Comparison of ENCODE assay signal across 25 cellular contexts in the genomic region with DNA sequence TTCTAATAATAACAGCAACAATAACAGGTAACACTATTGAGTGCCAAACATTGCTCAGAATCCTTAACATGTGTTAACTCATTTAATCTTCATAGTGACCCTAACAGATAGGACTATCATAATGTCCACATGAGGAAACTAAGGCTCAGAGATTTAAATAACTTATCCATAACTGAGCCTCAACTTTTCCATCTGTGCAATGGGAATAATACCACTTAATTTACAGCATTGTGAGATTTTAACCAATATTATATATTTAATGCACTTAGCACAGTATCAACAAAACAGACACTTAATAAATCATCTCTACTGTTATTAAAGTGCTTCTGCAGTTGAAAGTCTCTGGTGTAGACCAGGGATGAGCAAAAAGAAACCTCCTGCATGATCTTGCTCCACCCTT. TPM values are rescaled to one million over a fixed set of nuclear protein-coding genes. Genes with fewer than 3 reads are reported as not detected.
A peak's percentile ranks its signal among the peaks of the same experiment; 100 is the strongest.
DNase-seq lines count a peak whose midpoint lies in the region; ATAC-seq and TF ChIP-seq lines count a peak whose summit lies in the region.
"Had no signal": no experiment of that assay in that cellular context is flagged by ENCODE, and none has a peak within 500 bp of the region (broad histone marks: within the 10 kb centered on the region; RNA-seq: fewer than 3 reads in every experiment).

No MANE protein-coding gene starts in this region.

- TF ChIP-seq CTCF in CD8-positive, alpha-beta T cell (IDR thresholded peaks at IDR 0.05): no peak
- TF ChIP-seq CTCF in endodermal cell (conservative IDR thresholded peaks at IDR 0.05) (no peak), osteocyte (IDR thresholded peaks at IDR 0.05) (no peak), GM10266 (IDR thresholded peaks at IDR 0.05; ENCODE audit: control insufficient read depth, insufficient read depth, low read depth, missing control alignments) (no peak)

- H3K4me3 ChIP-seq in CD8-positive, alpha-beta T cell (ENCODE audit: low read depth, low read length): no peak overlapping the region
- no peak overlapping the region for H3K4me3 ChIP-seq in endodermal cell (ENCODE audit: low read length)
- H3K4me3 ChIP-seq: GM23338, SJSA1 had no signal

- no peaks in the 10 kb centered on the region for H3K27me3 Mint-ChIP-seq in activated T-cell treated with anti-CD3 and anti-CD28 coated beads, Interleukin-2, amount 50 U/mL, for 24 hours
- no peaks in the 10 kb centered on the region for H3K27me3 Mint-ChIP-seq in activated T-cell treated with anti-CD3 and anti-CD28 coated beads, Interleukin-2, amount 50 U/mL, for 4 hours (ENCODE audit: low read depth)
- no peaks in the 10 kb centered on the region for H3K27me3 Mint-ChIP-seq in CD8-positive, alpha-beta T cell (ENCODE audit: low read depth)
- H3K27me3 Mint-ChIP-seq in endodermal cell (ENCODE audit: insufficient read depth) (no peaks in the 10 kb centered on the region), osteocyte (ENCODE audit: unreplicated experiment) (no peaks in the 10 kb centered on the region)

- CTCF ChIA-PET in CD8-positive, alpha-beta T cell (lab: Charles Lee): interaction anchor here (0.9 to 3.0 kb wide), 7 partner anchors 9 to 138 kb away, joined by 3 to 13 read pairs (median 4); no protein-coding TSS in a partner anchor

- H3K4me3 Mint-ChIP-seq in activated T-cell treated with anti-CD3 and anti-CD28 coated beads, Interleukin-2, amount 50 U/mL, for 24 hours: no peak overlapping the region
- no peak overlapping the region for H3K4me3 Mint-ChIP-seq in activated T-cell treated with anti-CD3 and anti-CD28 coated beads, Interleukin-2, amount 50 U/mL, for 4 hours
- H3K4me3 Mint-ChIP-seq in CD8-positive, alpha-beta T cell: no peak overlapping the region
- H3K4me3 Mint-ChIP-seq in endodermal cell (no peak overlapping the region), osteocyte (ENCODE audit: unreplicated experiment) (no peak overlapping the region)
- H3K4me3 Mint-ChIP-seq: CD14-positive monocyte, GM23338, H9 had no signal

- peaks cover 49% of the 10 kb centered on the region for H3K4me1 Mint-ChIP-seq in activated T-cell treated with anti-CD3 and anti-CD28 coated beads, Interleukin-2, amount 50 U/mL, for 24 hours (ENCODE audit: low read depth)
- H3K4me1 Mint-ChIP-seq in activated T-cell treated with anti-CD3 and anti-CD28 coated beads, Interleukin-2, amount 50 U/mL, for 4 hours (ENCODE audit: low read depth): peaks cover 34% of the 10 kb centered on the region
- H3K4me1 Mint-ChIP-seq in CD8-positive, alpha-beta T cell (ENCODE audit: low read depth): peaks cover 48% of the 10 kb centered on the region
- H3K4me1 Mint-ChIP-seq in endodermal cell: peaks cover 44% of the 10 kb centered on the region
- peaks cover 15% of the 10 kb centered on the region for H3K4me1 Mint-ChIP-seq in osteocyte (ENCODE audit: unreplicated experiment)

- POLR2A ChIA-PET in CD8-positive, alpha-beta T cell (lab: Charles Lee): interaction anchor here (1.2 kb wide), 1 partner anchor 232 kb away, joined by 3 read pairs; a partner anchor contains a TSS

- H3K36me3 Mint-ChIP-seq in activated T-cell treated with anti-CD3 and anti-CD28 coated beads, Interleukin-2, amount 50 U/mL, for 24 hours (ENCODE audit: low read depth): peaks cover 2% of the 10 kb centered on the region
- H3K36me3 Mint-ChIP-seq in activated T-cell treated with anti-CD3 and anti-CD28 coated beads, Interleukin-2, amount 50 U/mL, for 4 hours (ENCODE audit: insufficient read depth): no peaks in the 10 kb centered on the region
- H3K36me3 Mint-ChIP-seq in CD8-positive, alpha-beta T cell: peaks cover 5% of the 10 kb centered on the region
- H3K36me3 Mint-ChIP-seq in endodermal cell (ENCODE audit: low read depth) (peaks cover 25% of the 10 kb centered on the region), osteocyte (ENCODE audit: unreplicated experiment) (peaks cover 2% of the 10 kb centered on the region)
- H3K36me3 Mint-ChIP-seq: CD14-positive monocyte had no signal

- H3K9me3 ChIP-seq in CD8-positive, alpha-beta T cell (ENCODE audit: low read length): no peaks in the 10 kb centered on the region
- no peaks in the 10 kb centered on the region for H3K9me3 ChIP-seq in endodermal cell (ENCODE audit: control insufficient read depth, low read length)
- H3K9me3 ChIP-seq: BE2C, SJSA1 had no signal

- no peak overlapping the region for H3K27ac ChIP-seq in CD8-positive, alpha-beta T cell (ENCODE audit: low read depth, low read length)
- no peak overlapping the region for H3K27ac ChIP-seq in endodermal cell (ENCODE audit: low read depth, low read length)
- H3K27ac ChIP-seq: 22Rv1, SJSA1 had no signal

- H3K27ac Mint-ChIP-seq in activated T-cell treated with anti-CD3 and anti-CD28 coated beads, Interleukin-2, amount 50 U/mL, for 24 hours: peak overlapping the region; percentile 9
- peak overlapping the region; percentile 5 for H3K27ac Mint-ChIP-seq in CD8-positive, alpha-beta T cell
- peak overlapping the region; percentile 60 for H3K27ac Mint-ChIP-seq in endodermal cell
- peak overlapping the region; percentile 56 for H3K27ac Mint-ChIP-seq in osteocyte (ENCODE audit: unreplicated experiment)
- H3K27ac Mint-ChIP-seq: CD14-positive monocyte, GM23338, H9 had no signal

- no peaks in the 10 kb centered on the region for H3K9me3 Mint-ChIP-seq in activated T-cell treated with anti-CD3 and anti-CD28 coated beads, Interleukin-2, amount 50 U/mL, for 24 hours
- no peaks in the 10 kb centered on the region for H3K9me3 Mint-ChIP-seq in activated T-cell treated with anti-CD3 and anti-CD28 coated beads, Interleukin-2, amount 50 U/mL, for 4 hours
- no peaks in the 10 kb centered on the region for H3K9me3 Mint-ChIP-seq in CD8-positive, alpha-beta T cell
- H3K9me3 Mint-ChIP-seq in endodermal cell: no peaks in the 10 kb centered on the region
- no peaks in the 10 kb centered on the region for H3K9me3 Mint-ChIP-seq in osteocyte (ENCODE audit: unreplicated experiment)
- H3K9me3 Mint-ChIP-seq: CD14-positive monocyte, GM23338, H9 had no signal

- no peaks in the 10 kb centered on the region for H3K4me1 ChIP-seq in CD8-positive, alpha-beta T cell (ENCODE audit: insufficient read depth, low read length)
- H3K4me1 ChIP-seq in endodermal cell (ENCODE audit: control insufficient read depth, insufficient read depth, low read length): no peaks in the 10 kb centered on the region
- H3K4me1 ChIP-seq: BE2C, SJSA1 had no signal

- H3K27me3 ChIP-seq in CD8-positive, alpha-beta T cell (ENCODE audit: insufficient read depth, low read length): no peaks in the 10 kb centered on the region
- H3K27me3 ChIP-seq in endodermal cell (ENCODE audit: control insufficient read depth, insufficient read depth, low read length, poor library complexity, severe bottlenecking): no peaks in the 10 kb centered on the region
- H3K27me3 ChIP-seq: BE2C, SJSA1 had no signal

- DNase-seq in activated T-cell treated with anti-CD3 and anti-CD28 coated beads, Interleukin-2, amount 50 U/mL, for 24 hours: no peak
- no peak for DNase-seq in activated T-cell treated with anti-CD3 and anti-CD28 coated beads, Interleukin-2, amount 50 U/mL, for 4 hours
- DNase-seq in CD8-positive, alpha-beta T cell: no peak
- DNase-seq in endodermal cell (no peak), osteocyte (ENCODE audit: extremely low spot score, unreplicated experiment) (no peak), retina (no peak), GM10266 (ENCODE audit: extremely low spot score) (no peak)
- DNase-seq: BE2C; DMS53; H9; Kasumi-1; NCI-H1105; NCI-H1436 treated with DMSO at 0.1 percent for 48 hours; NCI-H187 treated with DMSO at 0.1 percent for 48 hours; NCI-H2171 treated with DMSO at 0.1 percent for 48 hours; NCI-H446; NCI-H524 treated with DMSO at 0.1 percent for 48 hours; NCI-H774; NK-92 treated with Interleukin-12 subunit alpha and Interleukin-12 subunit beta, amount 100 ng/mL, for 24 hours; Right ventricle myocardium superior; RPMI8226 had no signal

- no peaks in the 10 kb centered on the region for H3K36me3 ChIP-seq in CD8-positive, alpha-beta T cell (ENCODE audit: insufficient read depth, low read length)
- peaks cover 4% of the 10 kb centered on the region for H3K36me3 ChIP-seq in endodermal cell (ENCODE audit: control insufficient read depth, insufficient read depth, low read length)
- H3K36me3 ChIP-seq: BE2C, SJSA1 had no signal

- no peak overlapping the region for H3K9ac ChIP-seq in endodermal cell (ENCODE audit: extremely low read depth, low read length, poor library complexity, severe bottlenecking)

- no peak for ATAC-seq in activated T-cell treated with anti-CD3 and anti-CD28 coated beads, Interleukin-2, amount 50 U/mL, for 4 hours
- ATAC-seq in CD8-positive, alpha-beta T cell: no peak
- ATAC-seq: GM23338 had no signal

- intact Hi-C loops in CD8-positive, alpha-beta T cell (cut with DNase I, micrococcal nuclease): loop anchor here (1.0 to 5.0 kb wide), 7 partner anchors 20 to 327 kb away; no protein-coding TSS in a partner anchor

RNA-seq across cellular contexts. Expression of a gene that starts 28.2 kb away (rescaled TPM):
- total RNA-seq in activated T-cell treated with anti-CD3 and anti-CD28 coated beads, Interleukin-2, amount 50 U/mL, for 4 hours: 10 to 100 TPM in 2 of 3 donors, 1 to 10 TPM in 1; 6.7 to 11.7 (median 10.5) TPM
- total RNA-seq in CD8-positive, alpha-beta T cell: 10 to 100 TPM; 23.3 to 23.8 TPM
- total RNA-seq in endodermal cell: 10 to 100 TPM; 53.5 to 69.5 TPM
- polyA plus RNA-seq in endodermal cell (2013, experiment 1 of 2): 6.8 TPM
- polyA plus RNA-seq in endodermal cell (2013, experiment 2 of 2): 5.8 TPM
- total RNA-seq in osteocyte: 24.9 and 25.5 TPM in 2 replicates

Comparison
In these comparisons a context has a peak if more than half of its experiments do, and no peak if none do; other contexts are left out.
1. H3K27ac Mint-ChIP-seq: peak in every context shown above with its lines; median percentile 60 in endodermal cell; 56 in osteocyte; 9 in activated T-cell treated with anti-CD3 and anti-CD28 coated beads, Interleukin-2, amount 50 U/mL, for 24 hours; 5 in CD8-positive, alpha-beta T cell.